9 cellular contexts compared by ENCODE assay signal in the genomic region with DNA sequence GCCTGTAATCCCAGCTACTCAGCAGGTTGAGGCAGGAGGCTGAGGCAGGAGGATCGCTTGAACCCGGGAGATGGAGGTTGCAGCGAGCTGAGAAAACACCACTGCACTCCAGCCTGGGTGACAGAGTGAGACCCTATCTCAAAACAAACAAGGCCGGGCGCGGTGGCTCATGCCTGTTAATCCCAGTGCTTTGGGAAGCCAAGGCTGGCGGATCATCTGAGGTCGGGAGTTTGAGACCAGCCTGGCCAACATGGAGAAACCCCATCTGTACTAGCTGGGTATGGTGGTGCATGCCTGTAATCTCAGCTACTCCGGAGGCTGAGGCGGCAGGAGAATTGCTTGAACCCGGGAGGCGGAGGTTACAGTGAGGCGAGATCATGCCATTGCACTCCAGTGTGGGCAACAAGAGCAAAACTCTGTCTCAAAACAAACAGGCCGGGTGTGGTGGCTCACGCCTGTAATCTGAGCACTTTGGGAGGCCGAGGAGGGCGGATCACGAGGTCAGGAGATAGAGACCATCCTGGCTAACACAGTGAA. TPM values are rescaled to one million over a fixed set of nuclear protein-coding genes. Genes with fewer than 3 reads are reported as not detected.
"Had no signal": no experiment of that assay in that cellular context is flagged by ENCODE, and none has a peak within 500 bp of the region (broad histone marks: within the 10 kb centered on the region; RNA-seq: fewer than 3 reads in every experiment).

No MANE protein-coding gene starts in this region.

RNA-seq across cellular contexts. Expression of a gene that starts 35.3 kb away (rescaled TPM):
- total RNA-seq: activated CD4-positive, alpha-beta memory T cell treated with anti-CD3 and anti-CD28 coated beads for 36 hours; activated CD4-positive, alpha-beta T cell treated with anti-CD3 and anti-CD28 coated beads, Interleukin-2, amount 10 ng/mL, durations not matched to agents 24 days and 14 days; foreskin keratinocyte; kidney epithelial cell; lower lobe of right lung; progenitor cell of endocrine pancreas; sciatic nerve; T-helper 17 cell; upper lobe of right lung had no signal
